ENCODE assay signal across 8 cellular contexts in genomic region chr19:48513289-48514122, GRCh38. TPM values are rescaled to one million over a fixed set of nuclear protein-coding genes. Genes with fewer than 3 reads are reported as not detected.
A peak's percentile ranks its signal among the peaks of the same experiment; 100 is the strongest.
DNase-seq lines count a peak whose midpoint lies in the region; ATAC-seq and TF ChIP-seq lines count a peak whose summit lies in the region.

No MANE protein-coding gene starts in this region.

- peak overlapping the region; percentile 73 for H3K4me3 ChIP-seq in smooth muscle cell

- no peaks in the 10 kb centered on the region for H3K36me3 Mint-ChIP-seq in immature natural killer cell

- TF ChIP-seq CTCF in smooth muscle cell (IDR thresholded peaks at IDR 0.05; ENCODE audit: borderline replicate concordance, insufficient read depth, poor library complexity, severe bottlenecking): no peak

- H3K27ac ChIP-seq in smooth muscle cell (ENCODE audit: low read depth): no peak overlapping the region

- 9% methylated on average over 41 of the region's 54 CpGs for WGBS in smooth muscle cell (ENCODE audit: low lambda C conversion rate)

- H3K27me3 ChIP-seq in smooth muscle cell (ENCODE audit: low read depth): no peaks in the 10 kb centered on the region

- peaks cover 14% of the 10 kb centered on the region in 2 donors for H3K4me1 Mint-ChIP-seq in immature natural killer cell

- H3K9me3 Mint-ChIP-seq in immature natural killer cell: no peaks in the 10 kb centered on the region

- peak overlapping the region; percentile 78 for H2AFZ ChIP-seq in smooth muscle cell (ENCODE audit: low read depth)

- ATAC-seq in GM21381 (IDR thresholded peaks at IDR 0.05; ENCODE audit: unreplicated experiment) (peak; percentile 52), GM19463 (IDR thresholded peaks at IDR 0.05; ENCODE audit: unreplicated experiment) (no peak)

- peaks cover 8% of the 10 kb centered on the region for H3K4me1 ChIP-seq in smooth muscle cell (ENCODE audit: low read depth)

- H3K27me3 Mint-ChIP-seq in immature natural killer cell (ENCODE audit: low read depth in 3 of 3): peaks cover 1 to 9% (median 9%) of the 10 kb centered on the region in 3 donors

- no peak overlapping the region for H3K4me3 Mint-ChIP-seq in immature natural killer cell

- H3K27ac Mint-ChIP-seq in immature natural killer cell: peak overlapping the region in 3 of 6 donors; percentile 46 to 73 (median 68)

- no peaks in the 10 kb centered on the region for H3K9me3 ChIP-seq in smooth muscle cell (replicated peaks; ENCODE audit: low read depth)

- no peaks in the 10 kb centered on the region for H4K20me1 ChIP-seq in smooth muscle cell (ENCODE audit: low read depth)

- peak; percentile 73 to 77 for DNase-seq in AML-193 (lab: John Stamatoyannopoulos, UW)
- DNase-seq in NCI-H2081 treated with DMSO at 0.1 percent for 48 hours (lab: John Stamatoyannopoulos, UW): peak; percentile 39
- peak; percentile 67 for DNase-seq in UCSD-AML1 (lab: John Stamatoyannopoulos, UW; ENCODE audit: unreplicated experiment)
- peak; percentile 65 to 79 for DNase-seq in T47D (ENCODE audit: low read depth in 1 of 2, low spot score in 1 of 2)
- peak; percentile 38 to 50 (median 39) for DNase-seq in immature natural killer cell
- no peak for DNase-seq in smooth muscle cell (lab: John Stamatoyannopoulos, UW; ENCODE audit: unreplicated experiment)

- in situ Hi-C loops in T47D (cut with HindIII; ENCODE audit: low pct_unique_long_range_greater_than_20kb, low sequenced_read_pairs): no loop called here

- peaks cover 4% of the 10 kb centered on the region for H3F3A ChIP-seq in smooth muscle cell (ENCODE audit: low read depth)

- H3K9ac ChIP-seq in smooth muscle cell (ENCODE audit: low read depth): no peak overlapping the region

- no peaks in the 10 kb centered on the region for H3K79me2 ChIP-seq in smooth muscle cell (ENCODE audit: low read depth)

- peak overlapping the region; percentile 91 for H3K4me2 ChIP-seq in smooth muscle cell

- H3K36me3 ChIP-seq in smooth muscle cell (ENCODE audit: low read depth): no peaks in the 10 kb centered on the region

RNA-seq across cellular contexts. Expression of gene LMTK3, which starts 1.9 kb away (rescaled TPM):
- not detected for polyA plus RNA-seq in immature natural killer cell
- total RNA-seq in smooth muscle cell: 1.1 and 3.1 TPM in 2 replicates
- polyA plus RNA-seq in smooth muscle cell: 0.66 and 1.8 TPM in 2 replicates

RNA-seq across cellular contexts. Expression of gene SULT2B1, which starts 38.5 kb away (rescaled TPM):
- polyA plus RNA-seq in immature natural killer cell: not detected
- total RNA-seq in smooth muscle cell: 1.7 TPM in 1 of 2 replicates, not detected in the other
- 0.13 and 2.3 TPM in 2 replicates for polyA plus RNA-seq in smooth muscle cell

RNA-seq across cellular contexts. Expression of gene CYTH2, which starts 44.3 kb away (rescaled TPM):
- 10 to 100 TPM; 14.4 to 37.6 (median 29.6) TPM for polyA plus RNA-seq in immature natural killer cell
- total RNA-seq in smooth muscle cell: 44.5 and 49.7 TPM in 2 replicates
- 62.1 and 95.0 TPM in 2 replicates for polyA plus RNA-seq in smooth muscle cell

RNA-seq across cellular contexts. Expression of gene KCNJ14, which starts 58.1 kb away (rescaled TPM):
- polyA plus RNA-seq in immature natural killer cell: under 1 TPM in 2 of 3 donors, not detected in 1; 0.06 to 0.07 TPM
- total RNA-seq in smooth muscle cell: 1.2 and 1.8 TPM in 2 replicates
- polyA plus RNA-seq in smooth muscle cell: 1.7 and 2.0 TPM in 2 replicates
